In the genomic region with DNA sequence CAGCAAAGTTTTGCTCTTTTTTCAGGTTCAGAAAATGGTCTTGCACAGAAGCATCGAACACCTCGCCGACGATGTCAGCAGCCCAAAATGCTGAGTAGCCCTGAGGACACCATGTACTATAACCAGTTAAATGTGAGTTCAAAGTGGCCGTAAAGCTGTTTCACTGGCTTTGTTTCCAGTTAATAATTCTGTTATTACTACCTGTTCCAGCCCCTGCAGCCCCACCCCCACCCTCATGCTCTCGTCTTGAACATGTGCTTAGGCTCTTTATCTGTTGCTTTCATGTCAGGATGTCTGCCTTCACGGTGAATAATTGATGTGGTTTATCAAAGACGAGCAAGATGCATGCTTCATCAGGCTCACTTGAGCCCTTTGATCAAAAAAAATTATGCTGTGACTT, we compare ENCODE assay signal across 16 cellular contexts.
A peak's percentile ranks its signal among the peaks of the same experiment; 100 is the strongest.
DNase-seq lines count a peak whose midpoint lies in the region; ATAC-seq and TF ChIP-seq lines count a peak whose summit lies in the region.
"Had no signal": no experiment of that assay in that cellular context is flagged by ENCODE, and none has a peak within 500 bp of the region (broad histone marks: within the 10 kb centered on the region; RNA-seq: fewer than 3 reads in every experiment).

No MANE protein-coding gene starts in this region.

- peak; percentile 22 to 35 for DNase-seq in activated CD4-positive, alpha-beta T cell treated with anti-CD3 and anti-CD28 coated beads, Interleukin-2, amount 50 U/mL, for 4 hours
- DNase-seq in effector memory CD4-positive, alpha-beta T cell = peak in 2 of 3 donors; percentile 14 to 23
- DNase-seq in anterior cingulate cortex (lab: John Stamatoyannopoulos, UW) = no peak
- DNase-seq in left ventricle myocardium superior = no peak
- DNase-seq: activated B cell treated with CpG ODN at 0.5 μM for 24 hours; dorsolateral prefrontal cortex; NCI-H2029 treated with DMSO at 0.1 percent for 48 hours; occipital lobe; SIG-M5; spleen; stimulated activated naive B cell treated with anti-CD40 and anti-IgM and Interleukin-4, amounts not matched to agents 10 μg/mL and 1 μg/mL and 100 μg/mL, for 72 hours had no signal

- H3K4me1 ChIP-seq in BLaER1 (peaks cover 30% of the 10 kb centered on the region), Loucy (ENCODE audit: insufficient read depth, low read length, poor library complexity, severe bottlenecking) (peaks cover 25% of the 10 kb centered on the region)
- peaks cover 8% of the 10 kb centered on the region for H3K4me1 ChIP-seq in effector memory CD4-positive, alpha-beta T cell (ENCODE audit: control insufficient read depth, insufficient read depth, low read length, poor library complexity, severe bottlenecking)
- H3K4me1 ChIP-seq: ascending aorta had no signal

- H3F3A ChIP-seq in Loucy (ENCODE audit: low read depth) = no peaks in the 10 kb centered on the region

- no peaks in the 10 kb centered on the region for H3K9me3 ChIP-seq in BLaER1
- no peaks in the 10 kb centered on the region for H3K9me3 ChIP-seq in Loucy (ENCODE audit: insufficient read depth, low read depth, low read length)
- no peaks in the 10 kb centered on the region for H3K9me3 ChIP-seq in effector memory CD4-positive, alpha-beta T cell (ENCODE audit: control insufficient read depth, low read length)
- H3K9me3 ChIP-seq: ascending aorta, spleen had no signal

- ATAC-seq in GM18907 (IDR thresholded peaks at IDR 0.05; ENCODE audit: unreplicated experiment) = no peak
- ATAC-seq in left ventricle myocardium superior = no peak
- ATAC-seq in HG03095 (IDR thresholded peaks at IDR 0.05; ENCODE audit: unreplicated experiment) = no peak
- ATAC-seq: stimulated activated naive B cell treated with anti-CD40 and anti-IgM and Interleukin-4, amounts not matched to agents 10 μg/mL and 1 μg/mL and 100 μg/mL, for 72 hours had no signal

- H3K9ac ChIP-seq in BLaER1 (no peak overlapping the region), Loucy (ENCODE audit: low read depth, low read length, poor library complexity, severe bottlenecking) (no peak overlapping the region)

- H3K4me2 ChIP-seq in BLaER1 (peak overlapping the region; percentile 45), Loucy (ENCODE audit: low read depth, low read length, poor library complexity, severe bottlenecking) (peak overlapping the region; percentile 47)

- H3K27me3 ChIP-seq in BLaER1 = no peaks in the 10 kb centered on the region; the same call in 1 of the 2 replicates
- H3K27me3 ChIP-seq in Loucy (ENCODE audit: insufficient read depth, low read length, poor library complexity, severe bottlenecking) = no peaks in the 10 kb centered on the region
- H3K27me3 ChIP-seq in effector memory CD4-positive, alpha-beta T cell (replicated peaks; ENCODE audit: control insufficient read depth, insufficient read depth, low read length, poor library complexity, severe bottlenecking) = no peaks in the 10 kb centered on the region
- H3K27me3 ChIP-seq: ascending aorta, dorsolateral prefrontal cortex, spleen had no signal

- intact Hi-C loops in left ventricle myocardium superior (cut with micrococcal nuclease) = no loop called here

- H3K4me3 ChIP-seq in BLaER1 (no peak overlapping the region), Loucy (ENCODE audit: low read length, poor library complexity, severe bottlenecking) (peak overlapping the region; percentile 50)
- H3K4me3 ChIP-seq in effector memory CD4-positive, alpha-beta T cell (ENCODE audit: insufficient read depth, low read depth, low read length, poor library complexity, severe bottlenecking) = no peak overlapping the region
- H3K4me3 ChIP-seq: ascending aorta, dorsolateral prefrontal cortex, spleen had no signal

- 0 out of 2 replicates have a peak overlapping the region, but pooled peaks have one; percentile 56 for H2AFZ ChIP-seq in Loucy (ENCODE audit: low read length)

- H3K27ac ChIP-seq in BLaER1 = no peak overlapping the region
- H3K27ac ChIP-seq in effector memory CD4-positive, alpha-beta T cell (ENCODE audit: insufficient read depth, low read length, poor library complexity, severe bottlenecking) = no peak overlapping the region
- H3K27ac ChIP-seq: ascending aorta, dorsolateral prefrontal cortex, spleen had no signal

- H3K79me2 ChIP-seq in Loucy (ENCODE audit: insufficient read depth, low read length) = no peaks in the 10 kb centered on the region

- H3K36me3 ChIP-seq in BLaER1 (no peaks in the 10 kb centered on the region), Loucy (ENCODE audit: insufficient read depth, low read length) (no peaks in the 10 kb centered on the region)
- no peaks in the 10 kb centered on the region for H3K36me3 ChIP-seq in effector memory CD4-positive, alpha-beta T cell (ENCODE audit: control insufficient read depth, insufficient read depth, low read length)
- H3K36me3 ChIP-seq: ascending aorta, spleen had no signal

- no peak for TF ChIP-seq CTCF in Loucy (conservative IDR thresholded peaks at IDR 0.05; ENCODE audit: low read length)

- no peaks in the 10 kb centered on the region for H3K9me2 ChIP-seq in Loucy (replicated peaks; ENCODE audit: low read depth, low read length)

- H4K20me1 ChIP-seq in BLaER1 (no peaks in the 10 kb centered on the region), Loucy (ENCODE audit: insufficient read depth, low read length, poor library complexity, severe bottlenecking) (no peaks in the 10 kb centered on the region)

Comparison
In these comparisons a context has a peak if more than half of its experiments do, and no peak if none do; other contexts are left out.
1. DNase-seq: peak in activated CD4-positive, alpha-beta T cell treated with anti-CD3 and anti-CD28 coated beads, Interleukin-2, amount 50 U/mL, for 4 hours (2 of 2) and effector memory CD4-positive, alpha-beta T cell (2 of 3); none in anterior cingulate cortex (0 of 58) and left ventricle myocardium superior (single experiment).